ENCODE assay signal across 1 cellular context in the genomic region with DNA sequence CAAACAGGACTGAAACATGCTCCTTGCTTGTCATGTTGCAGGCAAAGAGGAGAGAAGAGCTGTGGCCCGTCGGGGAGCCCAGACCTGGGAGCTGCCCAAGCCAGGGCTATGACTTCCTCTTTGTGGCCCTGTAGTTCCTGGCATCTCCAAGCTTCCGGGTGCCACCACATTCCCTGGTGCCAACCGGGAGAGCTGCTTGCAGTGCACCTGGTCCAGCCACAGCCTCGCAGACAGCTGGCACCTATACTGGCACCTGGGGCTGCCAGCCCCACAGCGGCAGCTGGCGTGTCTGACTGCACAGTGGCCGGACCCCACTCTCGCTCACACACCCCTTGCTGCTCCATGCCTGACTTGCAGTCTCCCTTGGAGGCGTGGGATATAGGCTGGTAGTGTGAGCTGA.
TF ChIP-seq lines count a peak whose summit lies in the region.

No MANE protein-coding gene starts in this region.

TF ChIP-seq in GM23338, 12 proteins besides CTCF, POLR2A, EP300 and RAD21:
- TF ChIP-seq ZNF462 (CRISPR knock-in tag; IDR thresholded peaks at IDR 0.05) (no peak), ZNF114 (CRISPR knock-in tag; IDR thresholded peaks at IDR 0.05) (no peak), CREB1 (CRISPR knock-in tag; IDR thresholded peaks at IDR 0.05; ENCODE audit: low read depth) (no peak), EZH2phosphoT487 (IDR thresholded peaks at IDR 0.05; ENCODE audit: unreplicated experiment) (no peak), NANOG (IDR thresholded peaks at IDR 0.05; ENCODE audit: borderline replicate concordance) (no peak), STAT1 (IDR thresholded peaks at IDR 0.05; ENCODE audit: unreplicated experiment) (no peak), EZH2 (IDR thresholded peaks at IDR 0.05; ENCODE audit: low read depth, unreplicated experiment) (no peak), POLR2AphosphoS5 (IDR thresholded peaks at IDR 0.05; ENCODE audit: low read depth) (no peak), ZNF331 (CRISPR knock-in tag; IDR thresholded peaks at IDR 0.05; ENCODE audit: low read depth) (no peak), JUNB (IDR thresholded peaks at IDR 0.05; ENCODE audit: unreplicated experiment) (no peak)
- TF ChIP-seq, protein P1, sequence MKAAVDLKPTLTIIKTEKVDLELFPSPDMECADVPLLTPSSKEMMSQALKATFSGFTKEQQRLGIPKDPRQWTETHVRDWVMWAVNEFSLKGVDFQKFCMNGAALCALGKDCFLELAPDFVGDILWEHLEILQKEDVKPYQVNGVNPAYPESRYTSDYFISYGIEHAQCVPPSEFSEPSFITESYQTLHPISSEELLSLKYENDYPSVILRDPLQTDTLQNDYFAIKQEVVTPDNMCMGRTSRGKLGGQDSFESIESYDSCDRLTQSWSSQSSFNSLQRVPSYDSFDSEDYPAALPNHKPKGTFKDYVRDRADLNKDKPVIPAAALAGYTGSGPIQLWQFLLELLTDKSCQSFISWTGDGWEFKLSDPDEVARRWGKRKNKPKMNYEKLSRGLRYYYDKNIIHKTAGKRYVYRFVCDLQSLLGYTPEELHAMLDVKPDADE (IDR thresholded peaks at IDR 0.05), result no peak
- TF ChIP-seq, protein P2, sequence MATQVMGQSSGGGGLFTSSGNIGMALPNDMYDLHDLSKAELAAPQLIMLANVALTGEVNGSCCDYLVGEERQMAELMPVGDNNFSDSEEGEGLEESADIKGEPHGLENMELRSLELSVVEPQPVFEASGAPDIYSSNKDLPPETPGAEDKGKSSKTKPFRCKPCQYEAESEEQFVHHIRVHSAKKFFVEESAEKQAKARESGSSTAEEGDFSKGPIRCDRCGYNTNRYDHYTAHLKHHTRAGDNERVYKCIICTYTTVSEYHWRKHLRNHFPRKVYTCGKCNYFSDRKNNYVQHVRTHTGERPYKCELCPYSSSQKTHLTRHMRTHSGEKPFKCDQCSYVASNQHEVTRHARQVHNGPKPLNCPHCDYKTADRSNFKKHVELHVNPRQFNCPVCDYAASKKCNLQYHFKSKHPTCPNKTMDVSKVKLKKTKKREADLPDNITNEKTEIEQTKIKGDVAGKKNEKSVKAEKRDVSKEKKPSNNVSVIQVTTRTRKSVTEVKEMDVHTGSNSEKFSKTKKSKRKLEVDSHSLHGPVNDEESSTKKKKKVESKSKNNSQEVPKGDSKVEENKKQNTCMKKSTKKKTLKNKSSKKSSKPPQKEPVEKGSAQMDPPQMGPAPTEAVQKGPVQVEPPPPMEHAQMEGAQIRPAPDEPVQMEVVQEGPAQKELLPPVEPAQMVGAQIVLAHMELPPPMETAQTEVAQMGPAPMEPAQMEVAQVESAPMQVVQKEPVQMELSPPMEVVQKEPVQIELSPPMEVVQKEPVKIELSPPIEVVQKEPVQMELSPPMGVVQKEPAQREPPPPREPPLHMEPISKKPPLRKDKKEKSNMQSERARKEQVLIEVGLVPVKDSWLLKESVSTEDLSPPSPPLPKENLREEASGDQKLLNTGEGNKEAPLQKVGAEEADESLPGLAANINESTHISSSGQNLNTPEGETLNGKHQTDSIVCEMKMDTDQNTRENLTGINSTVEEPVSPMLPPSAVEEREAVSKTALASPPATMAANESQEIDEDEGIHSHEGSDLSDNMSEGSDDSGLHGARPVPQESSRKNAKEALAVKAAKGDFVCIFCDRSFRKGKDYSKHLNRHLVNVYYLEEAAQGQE (IDR thresholded peaks at IDR 0.05; ENCODE audit: unreplicated experiment), result no peak
